In genomic region chr13:26020536-26021290, GRCh38 we compare ENCODE assay signal across 24 cellular contexts. TPM values are rescaled to one million over a fixed set of nuclear protein-coding genes. Genes with fewer than 3 reads are reported as not detected.
DNase-seq lines count a peak whose midpoint lies in the region; ATAC-seq and TF ChIP-seq lines count a peak whose summit lies in the region.
"Had no signal": no experiment of that assay in that cellular context is flagged by ENCODE, and none has a peak within 500 bp of the region (broad histone marks: within the 10 kb centered on the region; RNA-seq: fewer than 3 reads in every experiment).

No MANE protein-coding gene starts in this region.

- WGBS in smooth muscle cell (ENCODE audit: low lambda C conversion rate): 95% methylated on average over 20 of the region's 20 CpGs

- H2AFZ ChIP-seq in DND-41 (ENCODE audit: low read depth, low read length) (0 out of 2 replicates have a peak overlapping the region, but pooled peaks have one; percentile 7), smooth muscle cell (ENCODE audit: low read depth) (no peak overlapping the region)

- H3F3A ChIP-seq in smooth muscle cell (ENCODE audit: low read depth): peaks cover 5% of the 10 kb centered on the region

- H3K27me3 ChIP-seq in DND-41 (ENCODE audit: insufficient read depth, low read length, poor library complexity): no peaks in the 10 kb centered on the region
- no peaks in the 10 kb centered on the region for H3K27me3 ChIP-seq in smooth muscle cell (ENCODE audit: low read depth)

- H4K20me1 ChIP-seq in DND-41 (ENCODE audit: insufficient read depth, low read length): no peaks in the 10 kb centered on the region
- no peaks in the 10 kb centered on the region for H4K20me1 ChIP-seq in smooth muscle cell (ENCODE audit: low read depth)

- H3K79me2 ChIP-seq in DND-41 (ENCODE audit: insufficient read depth, low read length) (no peaks in the 10 kb centered on the region), smooth muscle cell (ENCODE audit: low read depth) (no peaks in the 10 kb centered on the region)

- DNase-seq in DND-41: no peak
- peak; percentile 50 for DNase-seq in myocyte (ENCODE audit: low read depth)
- no peak for DNase-seq in smooth muscle cell (lab: John Stamatoyannopoulos, UW; ENCODE audit: unreplicated experiment)
- no peak for DNase-seq in activated naive CD4-positive, alpha-beta T cell treated with anti-CD3 and anti-CD28 coated beads, Interleukin-2, amount 50 U/mL, for 72 hours (ENCODE audit: low spot score in 2 of 2)
- DNase-seq in effector CD4-positive, alpha-beta T cell: no peak
- DNase-seq: activated CD4-positive, alpha-beta T cell treated with anti-CD3 and anti-CD28 coated beads for 48 hours; activated naive CD4-positive, alpha-beta T cell treated with anti-CD3 and anti-CD28 coated beads, Interleukin-2, amount 10 ng/mL, durations not matched to agents 7 days and 5 days; aorta; CD8-positive, alpha-beta T cell; effector CD8-positive, alpha-beta T cell; HCEC 1CT; NCI-H1092 treated with DMSO at 0.1 percent for 48 hours; NCI-H2029 treated with DMSO at 0.1 percent for 48 hours; NCI-H226; occipital lobe; SIG-M5 had no signal

- H3K27ac ChIP-seq in DND-41 (ENCODE audit: low read length): peak overlapping the region; percentile 8; the same call in 1 of the 2 replicates
- H3K27ac ChIP-seq in VCaP: peak overlapping the region; percentile 69
- peak overlapping the region; percentile 17 for H3K27ac ChIP-seq in smooth muscle cell (ENCODE audit: low read depth)
- H3K27ac ChIP-seq: esophagus muscularis mucosa, gastroesophageal sphincter had no signal

- H3K4me2 ChIP-seq in DND-41 (ENCODE audit: insufficient read depth, low read length): no peak overlapping the region
- H3K4me2 ChIP-seq in smooth muscle cell: peak overlapping the region; percentile 7

- H3K9me3 Mint-ChIP-seq in activated naive CD4-positive, alpha-beta T cell treated with anti-CD3 and anti-CD28 coated beads, Interleukin-2, amount 50 U/mL, for 72 hours: peaks cover 6 to 12% of the 10 kb centered on the region in 2 donors
- H3K9me3 Mint-ChIP-seq: activated naive CD4-positive, alpha-beta T cell treated with anti-CD3 and anti-CD28 coated beads, Interleukin-2, amount 10 ng/mL, durations not matched to agents 7 days and 5 days; CD8-positive, alpha-beta T cell; T-helper 1 cell treated with Interleukin-12 subunit alpha and Interleukin-12 subunit beta and Interleukin-4 antibody, amounts not matched to agents 30 μg/mL and 1 μg/mL, for 36 hours had no signal

- H3K4me1 ChIP-seq in DND-41 (ENCODE audit: insufficient read depth, low read length) (peaks cover 27% of the 10 kb centered on the region), smooth muscle cell (ENCODE audit: low read depth) (peaks cover 9% of the 10 kb centered on the region)
- H3K4me1 ChIP-seq: gastroesophageal sphincter had no signal

- no peak for ATAC-seq in DND-41 (ENCODE audit: insufficient read depth, low read depth)
- ATAC-seq in activated naive CD4-positive, alpha-beta T cell treated with anti-CD3 and anti-CD28 coated beads, Interleukin-2, amount 50 U/mL, for 72 hours: no peak
- ATAC-seq in HG03095 (IDR thresholded peaks at IDR 0.05; ENCODE audit: unreplicated experiment): no peak
- ATAC-seq: CD8-positive, alpha-beta T cell; gastroesophageal sphincter; GM12878 had no signal

- H3K4me3 ChIP-seq in DND-41 (ENCODE audit: low read depth in 1 of 2, low read length in 2 of 2) (no peak overlapping the region), smooth muscle cell (no peak overlapping the region)
- H3K4me3 ChIP-seq: esophagus muscularis mucosa, gastroesophageal sphincter, GM12878, lung had no signal

- H3K9me3 ChIP-seq in DND-41 (ENCODE audit: insufficient read depth, low read length, severe bottlenecking) (no peaks in the 10 kb centered on the region), smooth muscle cell (replicated peaks; ENCODE audit: low read depth) (no peaks in the 10 kb centered on the region)
- H3K9me3 ChIP-seq: esophagus muscularis mucosa, gastroesophageal sphincter had no signal

- H3K27ac Mint-ChIP-seq in activated naive CD4-positive, alpha-beta T cell treated with anti-CD3 and anti-CD28 coated beads, Interleukin-2, amount 50 U/mL, for 72 hours: no peak overlapping the region
- H3K27ac Mint-ChIP-seq: activated naive CD4-positive, alpha-beta T cell treated with anti-CD3 and anti-CD28 coated beads, Interleukin-2, amount 10 ng/mL, durations not matched to agents 7 days and 5 days; CD8-positive, alpha-beta T cell; T-helper 1 cell treated with Interleukin-12 subunit alpha and Interleukin-12 subunit beta and Interleukin-4 antibody, amounts not matched to agents 30 μg/mL and 1 μg/mL, for 36 hours had no signal

- TF ChIP-seq CTCF in DND-41 (IDR thresholded peaks at IDR 0.05; ENCODE audit: borderline replicate concordance, extremely low read depth, low read length, poor library complexity, severe bottlenecking) (no peak), VCaP (conservative IDR thresholded peaks at IDR 0.05) (no peak), smooth muscle cell (IDR thresholded peaks at IDR 0.05; ENCODE audit: borderline replicate concordance, insufficient read depth, poor library complexity, severe bottlenecking) (no peak)

- H3K36me3 ChIP-seq in DND-41 (ENCODE audit: insufficient read depth, low read length): no peaks in the 10 kb centered on the region
- no peaks in the 10 kb centered on the region for H3K36me3 ChIP-seq in smooth muscle cell (ENCODE audit: low read depth)
- H3K36me3 ChIP-seq: esophagus muscularis mucosa, gastroesophageal sphincter had no signal

- H3K9ac ChIP-seq in DND-41 (ENCODE audit: low read depth, low read length) (no peak overlapping the region), smooth muscle cell (ENCODE audit: low read depth) (no peak overlapping the region)

- peaks cover 21 to 30% of the 10 kb centered on the region in 2 donors for H3K36me3 Mint-ChIP-seq in activated naive CD4-positive, alpha-beta T cell treated with anti-CD3 and anti-CD28 coated beads, Interleukin-2, amount 50 U/mL, for 72 hours

RNA-seq across cellular contexts. Expression of gene SHISA2, which starts 31.1 kb away (rescaled TPM):
- 221 and 371 TPM in 2 replicates for total RNA-seq in myocyte
- polyA plus RNA-seq in myocyte (2012): 37.3 TPM
- total RNA-seq in smooth muscle cell: 0.81 and 0.99 TPM in 2 replicates
- 0.14 and 0.63 TPM in 2 replicates for polyA plus RNA-seq in smooth muscle cell
- total RNA-seq in activated naive CD4-positive, alpha-beta T cell treated with anti-CD3 and anti-CD28 coated beads, Interleukin-2, amount 50 U/mL, for 72 hours: under 1 TPM; 0.16 to 0.58 TPM
- total RNA-seq: OCI-LY7 had no signal
- polyA plus RNA-seq: aorta had no signal

Comparison
In these comparisons a context has a peak if more than half of its experiments do, and no peak if none do; other contexts are left out.
1. H3K27ac ChIP-seq: peak in every context shown above with its lines; median percentile 69 in VCaP; 17 in smooth muscle cell; 8 in DND-41.
2. RNA of gene SHISA2, which starts 31.1 kb away (total RNA-seq): 221 to 371 TPM in myocyte; 0.81 to 0.99 TPM in smooth muscle cell and 0.16 to 0.58 TPM in activated naive CD4-positive, alpha-beta T cell treated with anti-CD3 and anti-CD28 coated beads, Interleukin-2, amount 50 U/mL, for 72 hours; every median in the first group is over 100 times any median in the second.